In the genomic region with DNA sequence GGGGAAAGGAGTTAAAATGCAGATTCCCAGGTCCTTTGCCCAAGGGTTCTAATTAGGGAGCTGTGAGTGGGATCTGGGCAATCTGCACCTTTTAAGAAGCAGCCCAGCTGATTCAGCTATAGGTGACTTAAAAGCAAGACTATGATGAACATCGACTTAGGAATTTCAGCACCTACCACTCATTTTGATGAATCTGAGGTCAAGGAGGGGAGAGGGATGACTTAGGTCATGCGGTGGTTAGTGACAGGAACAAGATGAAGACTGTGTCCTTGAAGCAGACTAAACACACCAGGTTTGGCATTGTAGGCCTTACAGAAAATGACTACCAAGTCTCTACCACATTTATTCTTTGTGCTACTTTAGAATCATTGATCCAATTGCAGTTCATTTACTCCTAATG, we compare ENCODE assay signal across 1 cellular context.
TF ChIP-seq lines count a peak whose summit lies in the region.

No MANE protein-coding gene starts in this region.

TF ChIP-seq in IMR-90, 13 proteins besides CTCF, POLR2A, EP300 and RAD21:
- no peak for TF ChIP-seq MAZ (IDR thresholded peaks at IDR 0.05; ENCODE audit: borderline replicate concordance, low read depth, low read length)
TF ChIP-seq in IMR-90: peak in this region for 0.
